In the genomic region with DNA sequence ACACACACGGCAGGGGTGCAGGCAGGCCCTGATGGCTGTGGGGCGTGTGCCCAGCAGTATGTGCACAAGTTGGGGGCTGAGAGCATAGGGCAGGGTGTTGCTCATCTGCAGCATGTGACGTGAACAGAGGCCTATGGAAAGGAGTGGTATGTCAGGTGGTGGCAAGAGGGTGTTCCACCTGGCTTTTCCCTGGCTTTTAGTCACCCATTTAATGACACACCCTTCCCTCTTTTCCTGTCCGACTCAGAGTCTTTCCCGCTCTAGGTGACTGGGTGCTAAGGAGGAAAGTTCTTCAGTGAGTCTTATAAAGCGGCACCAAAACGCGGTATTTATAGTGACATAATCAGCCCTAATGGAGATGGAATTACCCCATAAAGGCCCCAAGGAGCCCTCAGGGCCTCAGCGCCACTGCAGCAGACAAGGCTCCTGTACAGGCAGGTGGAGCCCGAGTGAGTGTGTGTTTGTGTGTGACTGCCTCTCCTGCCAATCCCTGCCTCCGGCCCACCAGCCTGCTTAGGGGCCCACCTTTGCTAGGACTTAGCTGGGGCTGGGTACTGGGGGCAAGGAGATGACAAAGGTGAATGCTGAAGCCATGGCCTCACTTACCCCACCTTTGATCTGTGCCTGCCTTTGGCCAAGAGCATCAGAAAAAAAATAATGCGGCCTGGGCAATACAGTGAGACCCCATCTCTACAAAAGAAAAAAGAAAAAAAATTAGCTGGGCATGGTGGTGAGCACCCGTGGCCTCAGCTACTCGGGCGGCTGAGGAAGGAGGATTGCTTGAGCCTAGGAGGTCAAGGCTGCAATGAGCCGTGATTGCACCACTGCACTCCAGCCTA, we compare ENCODE assay signal across 14 cellular contexts. TPM values are rescaled to one million over a fixed set of nuclear protein-coding genes. Genes with fewer than 3 reads are reported as not detected.
A peak's percentile ranks its signal among the peaks of the same experiment; 100 is the strongest.
DNase-seq lines count a peak whose midpoint lies in the region; ATAC-seq, FAIRE-seq and TF ChIP-seq lines count a peak whose summit lies in the region.
"Had no signal": no experiment of that assay in that cellular context is flagged by ENCODE, and none has a peak within 500 bp of the region (broad histone marks: within the 10 kb centered on the region; RNA-seq: fewer than 3 reads in every experiment).

No MANE protein-coding gene starts in this region.

- ATAC-seq in RWPE2 (ENCODE audit: low read depth) (peak; percentile 50), GM18511 (IDR thresholded peaks at IDR 0.05; ENCODE audit: unreplicated experiment) (no peak)
- ATAC-seq: gastrocnemius medialis, sciatic nerve had no signal

- H3K9me3 ChIP-seq in HEK293 (ENCODE audit: control insufficient read depth, insufficient read depth, low read depth, low read length) (no peaks in the 10 kb centered on the region), RWPE2 (ENCODE audit: severe bottlenecking) (no peaks in the 10 kb centered on the region), small intestine (ENCODE audit: control insufficient read depth, low read depth) (no peaks in the 10 kb centered on the region)
- H3K9me3 ChIP-seq: gastrocnemius medialis had no signal

- POLR2A ChIA-PET in HEK293 (lab: Yijun Ruan, JAX) = interaction anchor here (1.5 kb wide), 1 partner anchor 14 kb away, joined by 3 read pairs; no protein-coding TSS in a partner anchor

- H3K27me3 ChIP-seq in RWPE2 (ENCODE audit: insufficient read depth, poor library complexity, severe bottlenecking) (no peaks in the 10 kb centered on the region), small intestine (ENCODE audit: control insufficient read depth in 2 of 2, insufficient read depth in 2 of 2, low read length in 2 of 2) (no peaks in the 10 kb centered on the region)

- CTCF ChIA-PET in HEK293 (lab: Yijun Ruan, JAX) = no interaction called here

- H3K4me1 ChIP-seq in HEK293 (ENCODE audit: control insufficient read depth, insufficient read depth, low read length) (no peaks in the 10 kb centered on the region; the same call in 1 of the 2 replicates), RWPE2 (ENCODE audit: insufficient read depth, poor library complexity, severe bottlenecking) (peaks cover 38% of the 10 kb centered on the region), small intestine (ENCODE audit: control insufficient read depth in 2 of 2, insufficient read depth in 1 of 2, low read depth in 1 of 2, low read length in 1 of 2) (peaks cover 7 to 8% of the 10 kb centered on the region in 2 donors)

- no peak for FAIRE-seq in small intestine (lab: Jason Lieb, UNC)
- FAIRE-seq: HTR-8/SVneo had no signal

- H3K36me3 ChIP-seq in HEK293 (ENCODE audit: control insufficient read depth in 2 of 2, insufficient read depth in 1 of 2, low read length in 2 of 2) (no peaks in the 10 kb centered on the region), RWPE2 (ENCODE audit: low read depth) (peaks cover 33% of the 10 kb centered on the region), small intestine (ENCODE audit: control insufficient read depth in 2 of 2, insufficient read depth in 2 of 2, low read length in 2 of 2) (no peaks in the 10 kb centered on the region)
- H3K36me3 ChIP-seq: gastrocnemius medialis had no signal

- 45 to 66% (median 60%) methylated on average over 16 of the region's 16 CpGs for WGBS in small intestine, 3 donors

- no peak overlapping the region for H3K4me3 ChIP-seq in HEK293 (ENCODE audit: low read depth, low read length)
- H3K4me3 ChIP-seq in RWPE2 (ENCODE audit: severe bottlenecking) = no peak overlapping the region
- H3K4me3 ChIP-seq in small intestine (ENCODE audit: low read depth in 1 of 2, low read length in 2 of 2) = no peak overlapping the region
- H3K4me3 ChIP-seq: gastrocnemius medialis had no signal

- DNase-seq in RWPE2 (ENCODE audit: low spot score) (peak; percentile 81), islet precursor cell (peak; percentile 77), small intestine (peak; percentile 86), germinal center (ENCODE audit: low spot score) (no peak), NCI-H748 treated with DMSO at 0.1 percent for 48 hours (lab: John Stamatoyannopoulos, UW) (no peak)
- DNase-seq: activated CD4-positive, alpha-beta T cell treated with anti-CD3 and anti-CD28 coated beads, Interleukin-2, amount 50 U/mL, for 48 hours; effector memory CD4-positive, alpha-beta T cell; gastrocnemius medialis; NCI-H1092; OCI-M1 had no signal

- TF ChIP-seq CTCF in HEK293 (tag by site-specific recombination; IDR thresholded peaks at IDR 0.05) (no peak), RWPE2 (IDR thresholded peaks at IDR 0.05; ENCODE audit: poor library complexity, severe bottlenecking) (no peak)

- H3K27ac ChIP-seq in HEK293 (ENCODE audit: extremely low read depth, low read depth, low read length) (no peak overlapping the region), RWPE2 (ENCODE audit: poor library complexity, severe bottlenecking) (peak overlapping the region; percentile 99), small intestine (ENCODE audit: low read depth in 1 of 2, low read length in 1 of 2) (peak overlapping the region in 1 of 2 donors; percentile 83)
- H3K27ac ChIP-seq: gastrocnemius medialis had no signal

TF ChIP-seq in HEK293, 187 proteins besides CTCF, POLR2A, EP300 and RAD21 (continues in another document):
- TF ChIP-seq HOXC10 (CRISPR knock-in tag; IDR thresholded peaks at IDR 0.05) = no peak
- TF ChIP-seq ZBTB48 (tag by site-specific recombination; IDR thresholded peaks at IDR 0.05) = peak; percentile 36; the same call in 1 of the 2 replicates
- 0 out of 2 replicates have a peak, but pooled peaks have one; percentile 41 for TF ChIP-seq PRDM1 (tag by site-specific recombination; IDR thresholded peaks at IDR 0.05)
- TF ChIP-seq KLF16 (tag by site-specific recombination; IDR thresholded peaks at IDR 0.05) = peak; percentile 63; the same call in 1 of the 2 replicates
- TF ChIP-seq ZBTB20 (tag by site-specific recombination; IDR thresholded peaks at IDR 0.05) = peak; percentile 62
- TF ChIP-seq ZNF398 (tag by site-specific recombination; IDR thresholded peaks at IDR 0.05) = peak; percentile 34; the same call in 1 of the 2 replicates
- TF ChIP-seq PRDM10 (tag by site-specific recombination; IDR thresholded peaks at IDR 0.05) = peak; percentile 99
- peak; percentile 63 for TF ChIP-seq KLF10 (tag by site-specific recombination; IDR thresholded peaks at IDR 0.05)
- TF ChIP-seq ZNF223 (tag by site-specific recombination; IDR thresholded peaks at IDR 0.05) = peak; percentile 88
- TF ChIP-seq, protein P1, sequence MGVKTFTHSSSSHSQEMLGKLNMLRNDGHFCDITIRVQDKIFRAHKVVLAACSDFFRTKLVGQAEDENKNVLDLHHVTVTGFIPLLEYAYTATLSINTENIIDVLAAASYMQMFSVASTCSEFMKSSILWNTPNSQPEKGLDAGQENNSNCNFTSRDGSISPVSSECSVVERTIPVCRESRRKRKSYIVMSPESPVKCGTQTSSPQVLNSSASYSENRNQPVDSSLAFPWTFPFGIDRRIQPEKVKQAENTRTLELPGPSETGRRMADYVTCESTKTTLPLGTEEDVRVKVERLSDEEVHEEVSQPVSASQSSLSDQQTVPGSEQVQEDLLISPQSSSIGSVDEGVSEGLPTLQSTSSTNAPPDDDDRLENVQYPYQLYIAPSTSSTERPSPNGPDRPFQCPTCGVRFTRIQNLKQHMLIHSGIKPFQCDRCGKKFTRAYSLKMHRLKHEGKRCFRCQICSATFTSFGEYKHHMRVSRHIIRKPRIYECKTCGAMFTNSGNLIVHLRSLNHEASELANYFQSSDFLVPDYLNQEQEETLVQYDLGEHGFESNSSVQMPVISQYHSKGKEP (tag by site-specific recombination; IDR thresholded peaks at IDR 0.05) = peak; percentile 57; the same call in 1 of the 2 replicates

RNA-seq across cellular contexts. Expression of gene EPHA2, which starts 3.3 kb away (rescaled TPM):
- polyA plus RNA-seq in small intestine = 10 to 100 TPM; 16.4 to 23.8 (median 23.3) TPM

RNA-seq across cellular contexts. Expression of gene ARHGEF19, which starts 53.2 kb away (rescaled TPM):
- 10 to 100 TPM in 1 of 3 donors, 1 to 10 TPM in 2; 2.2 to 10.4 (median 4.6) TPM for polyA plus RNA-seq in small intestine

Comparison
In these comparisons a context has a peak if more than half of its experiments do, and no peak if none do; other contexts are left out.
1. DNase-seq: peak in RWPE2 (single experiment), islet precursor cell (single experiment) and small intestine (single experiment); none in germinal center (single experiment) and NCI-H748 treated with DMSO at 0.1 percent for 48 hours (single experiment).